ENCODE assay signal across 31 cellular contexts in the genomic region with DNA sequence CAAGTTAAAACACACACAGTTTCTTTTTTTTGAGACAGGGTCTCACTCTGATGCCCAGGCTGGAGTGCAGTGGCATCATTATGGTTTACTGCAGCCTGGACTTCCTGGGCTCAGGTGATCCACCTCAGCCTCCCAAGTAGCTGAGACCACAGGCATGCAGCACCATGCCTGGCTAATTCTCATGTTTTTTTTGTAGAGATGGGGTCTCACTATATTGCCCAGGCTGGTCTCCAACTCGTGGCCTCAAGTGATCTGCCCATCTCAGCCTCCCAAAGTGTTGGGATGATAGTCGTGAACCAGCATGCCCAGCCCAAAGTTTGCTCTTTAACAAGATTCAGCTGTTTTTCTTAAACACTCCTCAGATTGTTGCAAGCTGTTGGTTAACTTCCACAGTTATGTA. TPM values are rescaled to one million over a fixed set of nuclear protein-coding genes. Genes with fewer than 3 reads are reported as not detected.
"Had no signal": no experiment of that assay in that cellular context is flagged by ENCODE, and none has a peak within 500 bp of the region (broad histone marks: within the 10 kb centered on the region; RNA-seq: fewer than 3 reads in every experiment).

No MANE protein-coding gene starts in this region.

- DNase-seq: activated CD4-positive, alpha-beta memory T cell treated with anti-CD3 and anti-CD28 coated beads, Interleukin-2, amount 10 ng/mL, durations not matched to agents 7 days and 5 days; activated CD4-positive, alpha-beta T cell treated with anti-CD3 and anti-CD28 coated beads for 1 hour; activated CD4-positive, alpha-beta T cell treated with anti-CD3 and anti-CD28 coated beads for 4 hours; activated CD4-positive, alpha-beta T cell treated with anti-CD3 and anti-CD28 coated beads, Interleukin-2, amount 10 ng/mL, durations not matched to agents 7 days and 5 days; activated CD4-positive, alpha-beta T cell treated with anti-CD3 and anti-CD28 coated beads, Interleukin-2, amount 50 U/mL, for 4 hours; activated CD8-positive, alpha-beta memory T cell treated with anti-CD3 and anti-CD28 coated beads, Interleukin-2, amount 50 U/mL, for 48 hours; activated gamma-delta T cell; activated naive CD4-positive, alpha-beta T cell; activated naive CD4-positive, alpha-beta T cell treated with anti-CD3 and anti-CD28 coated beads, Interleukin-2, amount 10 ng/mL, durations not matched to agents 7 days and 5 days; activated naive CD8-positive, alpha-beta T cell treated with anti-CD3 and anti-CD28 coated beads, Interleukin-2, amount 10 ng/mL, durations not matched to agents 7 days and 5 days; activated T-cell treated with anti-CD3 and anti-CD28 coated beads for 4 hours; activated T-cell treated with anti-CD3 and anti-CD28 coated beads, Interleukin-2, amount 50 U/mL, for 24 hours; activated T-cell treated with anti-CD3 and anti-CD28 coated beads, Interleukin-2, amount 50 U/mL, for 72 hours; central memory CD4-positive, alpha-beta T cell; cerebellar nuclear complex; colonic mucosa; effector CD8-positive, alpha-beta T cell; esophagus squamous epithelium; foreskin keratinocyte; gastrocnemius medialis; glutamatergic neuron; heart left ventricle; T-helper 2 cell had no signal

- H3K9me3 ChIP-seq: breast epithelium, colonic mucosa, esophagus squamous epithelium, gastrocnemius medialis had no signal

- H3K4me3 ChIP-seq: ascending aorta, breast epithelium, cardiac muscle cell, colonic mucosa, esophagus squamous epithelium, gastrocnemius medialis, heart left ventricle had no signal

- H3K4me1 ChIP-seq: ascending aorta, breast epithelium, colonic mucosa, foreskin keratinocyte, gastrocnemius medialis had no signal

- H3K36me3 ChIP-seq: breast epithelium, colonic mucosa had no signal

- ATAC-seq: activated naive CD4-positive, alpha-beta T cell treated with anti-CD3 and anti-CD28 coated beads, Interleukin-2, amount 50 U/mL, for 72 hours; activated T-cell treated with anti-CD3 and anti-CD28 coated beads, Interleukin-2, amount 50 U/mL, for 72 hours; foreskin keratinocyte; gastrocnemius medialis; heart left ventricle had no signal

- FAIRE-seq: endometrium, endothelial cell of umbilical vein had no signal

- H3K27me3 ChIP-seq: ascending aorta, breast epithelium, cardiac muscle cell, colonic mucosa, esophagus squamous epithelium, foreskin keratinocyte, gastrocnemius medialis, heart left ventricle had no signal

- H3K27ac ChIP-seq: ascending aorta, breast epithelium, cardiac muscle cell, colonic mucosa, epithelial cell of prostate, esophagus squamous epithelium, foreskin keratinocyte, gastrocnemius medialis, heart left ventricle had no signal

RNA-seq across cellular contexts. Expression of a gene that starts 55.0 kb away (rescaled TPM):
- total RNA-seq: activated CD4-positive, alpha-beta memory T cell treated with anti-CD3 and anti-CD28 coated beads, Interleukin-2, amount 10 ng/mL, durations not matched to agents 7 days and 5 days; activated CD4-positive, alpha-beta T cell treated with anti-CD3 and anti-CD28 coated beads, Interleukin-2, amount 10 ng/mL, durations not matched to agents 7 days and 5 days; activated naive CD4-positive, alpha-beta T cell treated with anti-CD3 and anti-CD28 coated beads, Interleukin-2, amount 50 U/mL, for 72 hours; activated naive CD8-positive, alpha-beta T cell treated with anti-CD3 and anti-CD28 coated beads, Interleukin-2, amount 10 ng/mL, durations not matched to agents 7 days and 5 days; activated T-cell treated with anti-CD3 and anti-CD28 coated beads, Interleukin-2, amount 50 U/mL, for 72 hours; ascending aorta; dermis microvascular lymphatic vessel endothelial cell; endothelial cell of umbilical vein; foreskin keratinocyte; gastrocnemius medialis had no signal
- polyA plus RNA-seq: cardiac muscle cell, endothelial cell of umbilical vein had no signal
